ENCODE assay signal across 11 cellular contexts in genomic region chr7:125530553-125530952, GRCh38.
"Had no signal": no experiment of that assay in that cellular context is flagged by ENCODE, and none has a peak within 500 bp of the region (broad histone marks: within the 10 kb centered on the region; RNA-seq: fewer than 3 reads in every experiment).

No MANE protein-coding gene starts in this region.

- H3K4me1 Mint-ChIP-seq: GM23338, H9 had no signal

- FAIRE-seq: H1, H54 had no signal

- H3K4me1 ChIP-seq: HAP-1 had no signal

- H3K9me3 ChIP-seq: HAP-1 had no signal

- H3K27ac Mint-ChIP-seq: GM23338, H9, HFFc6 had no signal

- DNase-seq: GM23248, GOT3, H7, H9, HCEC 1CT, HFFc6 had no signal

- H2AFZ ChIP-seq: GM23248, GM23338 had no signal

- H3K9me3 Mint-ChIP-seq: GM23338, H9 had no signal

- H3K36me3 ChIP-seq: HAP-1 had no signal

- H3K4me3 ChIP-seq: GM23248, GM23338, HAP-1 had no signal

- H3K4me2 ChIP-seq: GM23338 had no signal

- H3K27ac ChIP-seq: GM23248 had no signal

- H3K4me3 Mint-ChIP-seq: GM23338, H9, HFFc6 had no signal

- H3K9ac ChIP-seq: GM23248 had no signal

- ATAC-seq: GM23338, HCT116 had no signal
